8 cellular contexts compared by ENCODE assay signal in the genomic region with DNA sequence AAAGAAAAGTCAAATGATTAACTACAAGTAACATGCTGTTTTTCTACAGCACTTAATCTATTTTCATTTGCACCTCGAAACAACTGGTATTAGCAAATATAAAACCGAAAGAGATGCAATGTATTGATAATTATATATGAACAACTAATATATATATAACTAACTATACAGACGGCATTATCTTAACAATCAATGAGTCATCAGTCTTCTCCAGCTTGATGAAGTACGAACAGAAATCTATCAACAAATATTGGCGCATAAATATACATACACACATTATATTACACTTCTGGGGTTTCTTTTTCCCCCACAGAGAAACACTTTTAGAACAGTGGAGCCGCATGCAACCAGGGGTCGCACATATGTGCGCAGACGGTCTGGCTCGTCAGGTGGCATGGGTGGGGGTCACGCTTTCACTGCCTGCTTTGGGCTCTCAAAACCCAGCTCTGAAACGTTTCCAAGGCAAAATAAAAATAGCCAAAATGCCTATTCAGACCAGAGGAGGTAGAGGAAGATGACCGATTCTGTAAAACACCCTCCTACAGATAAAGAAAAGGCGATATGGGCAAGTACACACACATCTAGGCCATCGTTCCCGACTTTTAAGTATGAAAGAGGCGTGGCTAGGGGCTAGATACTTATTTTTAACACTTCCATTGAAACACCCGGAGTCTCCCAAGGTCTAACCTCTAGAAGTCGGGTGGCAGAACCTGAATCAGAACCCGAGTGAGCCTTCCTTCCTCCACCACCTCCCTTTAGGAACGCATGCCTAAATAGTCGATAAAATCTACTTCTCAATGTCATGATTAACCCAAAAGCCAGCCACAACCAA. TPM values are rescaled to one million over a fixed set of nuclear protein-coding genes. Genes with fewer than 3 reads are reported as not detected.
DNase-seq lines count a peak whose midpoint lies in the region; ATAC-seq, FAIRE-seq and TF ChIP-seq lines count a peak whose summit lies in the region.

No MANE protein-coding gene starts in this region.

- peaks cover 16% of the 10 kb centered on the region for H3K36me3 Mint-ChIP-seq in dendritic cell treated with granulocyte-macrophage colony-stimulating factor and Interleukin-4, amounts not matched to agents 40 ng/mL and 50 ng/mL, for 4 days (ENCODE audit: low read depth)
- no peaks in the 10 kb centered on the region for H3K36me3 Mint-ChIP-seq in nephron (ENCODE audit: low read depth)

- no peak for DNase-seq in DND-41
- peak; percentile 9 for DNase-seq in NB4 (ENCODE audit: low read depth)
- no peak for DNase-seq in urothelium cell line (ENCODE audit: low spot score)
- DNase-seq in H4 (ENCODE audit: low spot score), result no peak
- DNase-seq in kidney glomerular epithelial cell (lab: John Stamatoyannopoulos, UW), result no peak
- DNase-seq in NCI-H2029 treated with DMSO at 0.1 percent for 48 hours (lab: John Stamatoyannopoulos, UW), result no peak

- intact Hi-C loops in dendritic cell treated with granulocyte-macrophage colony-stimulating factor and Interleukin-4, amounts not matched to agents 40 ng/mL and 50 ng/mL, for 4 days (cut with micrococcal nuclease), result loop anchor here (5.0 to 10.0 kb wide), 3 partner anchors 35 to 78 kb away; no protein-coding TSS in a partner anchor

- ATAC-seq in DND-41 (ENCODE audit: insufficient read depth, low read depth), result no peak

- no peaks in the 10 kb centered on the region for H3K9me3 ChIP-seq in DND-41 (ENCODE audit: insufficient read depth, low read length, severe bottlenecking)

- H4K20me1 ChIP-seq in DND-41 (ENCODE audit: insufficient read depth, low read length), result no peaks in the 10 kb centered on the region; the same call in 1 of the 2 replicates

- peak overlapping the region; percentile 89 for H3K9ac ChIP-seq in DND-41 (ENCODE audit: low read depth, low read length)

- H3K4me1 Mint-ChIP-seq in dendritic cell treated with granulocyte-macrophage colony-stimulating factor and Interleukin-4, amounts not matched to agents 40 ng/mL and 50 ng/mL, for 4 days (ENCODE audit: low read depth), result peaks cover 35% of the 10 kb centered on the region
- peaks cover 47% of the 10 kb centered on the region for H3K4me1 Mint-ChIP-seq in nephron

- H3K27ac Mint-ChIP-seq in dendritic cell treated with granulocyte-macrophage colony-stimulating factor and Interleukin-4, amounts not matched to agents 40 ng/mL and 50 ng/mL, for 4 days, result peak overlapping the region; percentile 96
- H3K27ac Mint-ChIP-seq in nephron, result peak overlapping the region; percentile 67 to 95 (median 93)

- H2AFZ ChIP-seq in DND-41 (ENCODE audit: low read depth, low read length), result no peak overlapping the region; the same call in 1 of the 2 replicates

- peak overlapping the region; percentile 83; the same call in 1 of the 2 replicates for H3K27ac ChIP-seq in DND-41 (ENCODE audit: low read length)

- H3K9me3 Mint-ChIP-seq in dendritic cell treated with granulocyte-macrophage colony-stimulating factor and Interleukin-4, amounts not matched to agents 40 ng/mL and 50 ng/mL, for 4 days, result no peaks in the 10 kb centered on the region
- H3K9me3 Mint-ChIP-seq in nephron, result peaks cover 2% of the 10 kb centered on the region

- TF ChIP-seq POLR2A in NB4 (IDR thresholded peaks at IDR 0.05; ENCODE audit: extremely low read depth, insufficient read length), result no peak

- H3K36me3 ChIP-seq in DND-41 (ENCODE audit: insufficient read depth, low read length), result no peaks in the 10 kb centered on the region; the same call in 1 of the 2 replicates

- FAIRE-seq in urothelium cell line (lab: Jason Lieb, UNC), result no peak

- no peaks in the 10 kb centered on the region for H3K27me3 Mint-ChIP-seq in dendritic cell treated with granulocyte-macrophage colony-stimulating factor and Interleukin-4, amounts not matched to agents 40 ng/mL and 50 ng/mL, for 4 days
- H3K27me3 Mint-ChIP-seq in nephron (ENCODE audit: low read depth), result no peaks in the 10 kb centered on the region

- H3K4me3 Mint-ChIP-seq in dendritic cell treated with granulocyte-macrophage colony-stimulating factor and Interleukin-4, amounts not matched to agents 40 ng/mL and 50 ng/mL, for 4 days, result peak overlapping the region; percentile 98
- H3K4me3 Mint-ChIP-seq in nephron, result peak overlapping the region; percentile 94 to 98 (median 97)

- H3K27me3 ChIP-seq in DND-41 (ENCODE audit: insufficient read depth, low read length, poor library complexity), result no peaks in the 10 kb centered on the region

- TF ChIP-seq CTCF in DND-41 (IDR thresholded peaks at IDR 0.05; ENCODE audit: borderline replicate concordance, extremely low read depth, low read length, poor library complexity, severe bottlenecking), result no peak
- TF ChIP-seq CTCF in NB4 (IDR thresholded peaks at IDR 0.05; ENCODE audit: low read depth, low read length), result no peak
- TF ChIP-seq CTCF in nephron (IDR thresholded peaks at IDR 0.05; ENCODE audit: unreplicated experiment in 3 of 3), result no peak

- H3K4me1 ChIP-seq in DND-41 (ENCODE audit: insufficient read depth, low read length), result peaks cover 41% of the 10 kb centered on the region

- peaks cover 68% of the 10 kb centered on the region for H3K79me2 ChIP-seq in DND-41 (ENCODE audit: insufficient read depth, low read length)

- H3K4me3 ChIP-seq in DND-41 (ENCODE audit: low read depth in 1 of 2, low read length in 2 of 2) (peak overlapping the region; percentile 41 to 83; a peak in 3 of 4 replicates), NB4 (ENCODE audit: low read depth, low read length) (peak overlapping the region; percentile 64)

- peak overlapping the region; percentile 94 for H3K4me2 ChIP-seq in DND-41 (ENCODE audit: insufficient read depth, low read length)

RNA-seq across cellular contexts. Expression of a gene that starts 1.6 kb away (rescaled TPM):
- 18.6 and 18.7 TPM in 2 replicates for total RNA-seq in H4 (2014; rRNA removed; shearing (Covaris generic))
